9 cellular contexts compared by ENCODE assay signal in genomic region chr18:55401638-55402191, GRCh38.
A peak's percentile ranks its signal among the peaks of the same experiment; 100 is the strongest.
DNase-seq lines count a peak whose midpoint lies in the region; ATAC-seq and TF ChIP-seq lines count a peak whose summit lies in the region.
"Had no signal": no experiment of that assay in that cellular context is flagged by ENCODE, and none has a peak within 500 bp of the region (broad histone marks: within the 10 kb centered on the region; RNA-seq: fewer than 3 reads in every experiment).

No MANE protein-coding gene starts in this region.

- TF ChIP-seq CTCF in lung (IDR thresholded peaks at IDR 0.05; ENCODE audit: control extremely low read depth, extremely low read depth) (no peak), thoracic aorta (IDR thresholded peaks at IDR 0.05) (no peak), natural killer cell (IDR thresholded peaks at IDR 0.05) (no peak)

- peak overlapping the region; percentile 35 for H3K9ac ChIP-seq in HUES6 (ENCODE audit: low read length)

- H3K4me1 ChIP-seq in HUES6 (ENCODE audit: control insufficient read depth, insufficient read depth, low read length) (peaks cover 72% of the 10 kb centered on the region), ectodermal cell (ENCODE audit: control insufficient read depth, insufficient read depth, low read length) (peaks cover 40% of the 10 kb centered on the region), lung (ENCODE audit: control insufficient read depth in 2 of 2, insufficient read depth in 2 of 2, low read length in 2 of 2) (peaks cover 3 to 11% of the 10 kb centered on the region in 2 donors), thoracic aorta (ENCODE audit: control insufficient read depth in 1 of 2, low read depth in 2 of 2) (peaks cover 16 to 44% of the 10 kb centered on the region in 2 donors)

- H3K36me3 Mint-ChIP-seq in natural killer cell = no peaks in the 10 kb centered on the region

- H3K27ac ChIP-seq in HUES6 (ENCODE audit: low read depth, low read length) (peak overlapping the region; percentile 5; the same call in 1 of the 2 replicates), ectodermal cell (ENCODE audit: insufficient read depth, low read depth, low read length, poor library complexity, severe bottlenecking) (peak overlapping the region; percentile 47), lung (ENCODE audit: low read depth in 1 of 2, low read length in 1 of 2) (peak overlapping the region; percentile 53 to 78), thoracic aorta (peak overlapping the region; percentile 56 to 59)

- H3K9me3 ChIP-seq in HUES6 (ENCODE audit: control insufficient read depth, insufficient read depth, low read depth, low read length) (no peaks in the 10 kb centered on the region), ectodermal cell (ENCODE audit: control insufficient read depth, low read length) (no peaks in the 10 kb centered on the region), lung (ENCODE audit: control insufficient read depth in 2 of 2, insufficient read depth in 1 of 2, low read length in 1 of 2) (no peaks in the 10 kb centered on the region), thoracic aorta (no peaks in the 10 kb centered on the region)

- no peaks in the 10 kb centered on the region for H3K9me3 Mint-ChIP-seq in natural killer cell

- WGBS in ectodermal cell, 2 experiments = 57 to 59% methylated on average over 12 of the region's 12 CpGs
- 32 to 40% methylated on average over 12 of the region's 12 CpGs for WGBS in lung, 2 donors

- H3K36me3 ChIP-seq in HUES6 (ENCODE audit: control insufficient read depth, insufficient read depth, low read length) (no peaks in the 10 kb centered on the region), ectodermal cell (ENCODE audit: control insufficient read depth, insufficient read depth, low read length) (no peaks in the 10 kb centered on the region), lung (ENCODE audit: control insufficient read depth in 2 of 2, insufficient read depth in 2 of 2, low read length in 2 of 2) (no peaks in the 10 kb centered on the region), thoracic aorta (no peaks in the 10 kb centered on the region)

- intact Hi-C loops in natural killer cell (cut with micrococcal nuclease) = no loop called here

- no peak overlapping the region for H3K4me3 Mint-ChIP-seq in natural killer cell

- peak overlapping the region; percentile 13; the same call in 1 of the 2 replicates for H3K4me3 ChIP-seq in HUES6 (ENCODE audit: low read depth, low read length)
- no peak overlapping the region for H3K4me3 ChIP-seq in ectodermal cell (ENCODE audit: insufficient read depth, low read depth, low read length)
- H3K4me3 ChIP-seq in lung = peak overlapping the region; percentile 25
- peak overlapping the region; percentile 71 for H3K4me3 ChIP-seq in thoracic aorta

- ATAC-seq in lung (ENCODE audit: insufficient read depth, low FRiP score) = peak; percentile 58
- ATAC-seq in thoracic aorta (ENCODE audit: insufficient number of reproducible peaks, low FRiP score, low read depth) = no peak
- ATAC-seq in GM21515 (IDR thresholded peaks at IDR 0.05; ENCODE audit: unreplicated experiment) = no peak
- ATAC-seq in natural killer cell = no peak

- H3K4me1 Mint-ChIP-seq in natural killer cell = no peaks in the 10 kb centered on the region

- H3K27me3 Mint-ChIP-seq in natural killer cell (ENCODE audit: low read depth in 2 of 2) = peaks cover 0 to 16% of the 10 kb centered on the region in 2 donors

- no peak overlapping the region for H3K27ac Mint-ChIP-seq in natural killer cell

- H3K27me3 ChIP-seq in HUES6 (ENCODE audit: control insufficient read depth, insufficient read depth, low read length) (no peaks in the 10 kb centered on the region), ectodermal cell (ENCODE audit: control insufficient read depth, insufficient read depth, low read length, poor library complexity, severe bottlenecking) (no peaks in the 10 kb centered on the region), lung (ENCODE audit: control insufficient read depth, insufficient read depth) (no peaks in the 10 kb centered on the region), thoracic aorta (replicated peaks; ENCODE audit: insufficient read depth) (no peaks in the 10 kb centered on the region)

- DNase-seq in lung (ENCODE audit: low spot score) (no peak), thoracic aorta (ENCODE audit: low spot score) (no peak), NCI-H1092 treated with DMSO at 0.1 percent for 48 hours (lab: John Stamatoyannopoulos, UW) (no peak), T-helper 1 cell (no peak), natural killer cell (no peak)
- DNase-seq: activated naive CD4-positive, alpha-beta T cell had no signal

Comparison
In these comparisons a context has a peak if more than half of its experiments do, and no peak if none do; other contexts are left out.
1. H3K27ac ChIP-seq: peak in every context shown above with its lines; median percentile 66 in lung; 58 in thoracic aorta; 47 in ectodermal cell; 5 in HUES6.